8 cellular contexts compared by ENCODE assay signal in the genomic region with DNA sequence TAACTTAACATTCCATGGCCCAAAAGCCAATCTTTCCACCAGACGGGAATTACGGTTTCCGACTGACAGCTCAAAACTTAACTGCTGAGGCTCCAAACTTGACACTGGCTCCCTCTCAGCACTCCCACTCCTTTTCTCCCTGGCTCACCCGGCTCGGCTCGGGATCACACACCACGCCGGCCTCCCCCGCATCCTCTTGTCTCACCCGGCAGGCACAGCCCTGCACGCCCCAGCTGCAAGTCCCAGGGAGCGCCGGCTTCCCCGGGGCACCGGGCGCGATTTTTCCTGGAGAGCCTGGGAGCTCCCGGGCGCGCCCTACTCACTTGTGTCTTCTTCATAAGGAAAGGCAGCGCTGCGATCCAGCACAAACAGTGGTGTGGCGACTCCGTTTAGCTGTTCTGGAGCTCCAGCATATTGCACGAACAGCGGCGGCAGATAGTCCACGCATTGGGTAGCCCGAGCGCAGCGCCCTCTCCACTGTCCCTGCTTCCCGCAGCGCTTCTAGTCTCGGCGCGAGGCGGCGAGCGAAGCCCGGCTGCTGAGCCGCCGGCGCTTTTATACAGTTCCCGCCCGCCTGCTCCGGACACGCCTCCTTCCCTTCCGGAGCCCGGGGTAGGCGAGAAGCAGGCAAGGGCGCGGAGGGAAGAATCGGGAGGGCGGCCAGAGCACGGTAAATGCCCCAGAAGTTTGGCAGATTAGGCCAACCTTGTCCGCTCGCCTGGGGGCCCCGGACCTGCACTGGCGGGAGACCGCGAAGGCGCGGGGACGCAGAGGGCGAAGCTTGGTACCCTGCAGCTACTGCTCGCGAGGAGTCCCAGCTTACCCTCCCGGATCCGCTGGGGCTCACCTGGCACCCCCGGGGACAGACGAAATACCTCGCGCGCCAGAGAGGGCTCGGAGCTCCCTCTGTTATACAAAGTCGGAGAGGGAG. TPM values are rescaled to one million over a fixed set of nuclear protein-coding genes. Genes with fewer than 3 reads are reported as not detected.
A peak's percentile ranks its signal among the peaks of the same experiment; 100 is the strongest.
DNase-seq lines count a peak whose midpoint lies in the region; ATAC-seq and TF ChIP-seq lines count a peak whose summit lies in the region.

A gene with protein sequence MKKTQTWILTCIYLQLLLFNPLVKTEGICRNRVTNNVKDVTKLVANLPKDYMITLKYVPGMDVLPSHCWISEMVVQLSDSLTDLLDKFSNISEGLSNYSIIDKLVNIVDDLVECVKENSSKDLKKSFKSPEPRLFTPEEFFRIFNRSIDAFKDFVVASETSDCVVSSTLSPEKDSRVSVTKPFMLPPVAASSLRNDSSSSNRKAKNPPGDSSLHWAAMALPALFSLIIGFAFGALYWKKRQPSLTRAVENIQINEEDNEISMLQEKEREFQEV (minus strand): TSS at position 531 of the 931 bp plus-strand sequence. CDS start 193 bp downstream, at position 338.

- peak within 1 kb of the TSS; percentile 87 to 94 for H3K4me3 Mint-ChIP-seq in activated T-cell treated with anti-CD3 and anti-CD28 coated beads, Interleukin-2, amount 50 U/mL, for 72 hours
- peak within 1 kb of the TSS; percentile 97 for H3K4me3 Mint-ChIP-seq in type B pancreatic cell

- peaks cover 0 to 2% of the 10 kb centered on the region in 2 donors for H3K9me3 Mint-ChIP-seq in activated T-cell treated with anti-CD3 and anti-CD28 coated beads, Interleukin-2, amount 50 U/mL, for 72 hours
- H3K9me3 Mint-ChIP-seq in type B pancreatic cell, result no peaks in the 10 kb centered on the region

- peak within 1 kb of the TSS; percentile 82 for H2AFZ ChIP-seq in ACC112 (ENCODE audit: low read length, unreplicated experiment)

- peaks cover 63% of the 10 kb centered on the region for H3K27me3 Mint-ChIP-seq in activated T-cell treated with anti-CD3 and anti-CD28 coated beads, Interleukin-2, amount 50 U/mL, for 72 hours (ENCODE audit: low read depth)
- H3K27me3 Mint-ChIP-seq in type B pancreatic cell, result peaks cover 23% of the 10 kb centered on the region

- H3K4me1 Mint-ChIP-seq in activated T-cell treated with anti-CD3 and anti-CD28 coated beads, Interleukin-2, amount 50 U/mL, for 72 hours (ENCODE audit: low read depth), result peaks cover 9% of the 10 kb centered on the region
- peaks cover 32% of the 10 kb centered on the region for H3K4me1 Mint-ChIP-seq in type B pancreatic cell (ENCODE audit: unreplicated experiment)

- peaks cover 22% of the 10 kb centered on the region for H3K4me1 ChIP-seq in ACC112 (ENCODE audit: control insufficient read depth, insufficient read depth, low read length, unreplicated experiment)

- peak; percentile 81 for ATAC-seq in GM18868 (IDR thresholded peaks at IDR 0.05; ENCODE audit: unreplicated experiment)
- ATAC-seq in HG03196 (IDR thresholded peaks at IDR 0.05; ENCODE audit: unreplicated experiment), result peak; percentile 74
- peak; percentile 84 to 86 for ATAC-seq in activated T-cell treated with anti-CD3 and anti-CD28 coated beads, Interleukin-2, amount 50 U/mL, for 72 hours (replicated peaks in 1 of 2)

- H3K27me3 ChIP-seq in ACC112 (ENCODE audit: insufficient read depth, low read length), result no peaks in the 10 kb centered on the region

- H3K36me3 ChIP-seq in ACC112 (ENCODE audit: insufficient read depth, low read length), result no peaks in the 10 kb centered on the region

- no peak within 1 kb of the TSS for H3K27ac Mint-ChIP-seq in activated T-cell treated with anti-CD3 and anti-CD28 coated beads, Interleukin-2, amount 50 U/mL, for 72 hours
- peak within 1 kb of the TSS; percentile 87 for H3K27ac Mint-ChIP-seq in type B pancreatic cell

- H3K79me2 ChIP-seq in ACC112 (ENCODE audit: control insufficient read depth, insufficient read depth, low read length, unreplicated experiment), result peaks cover 48% of the 10 kb centered on the region

- DNase-seq in NCI-H226 (peak; percentile 89), fibroblast of the aortic adventitia (ENCODE audit: low read depth) (peak; percentile 88), myocyte (ENCODE audit: low read depth) (peak; percentile 90), type B pancreatic cell (ENCODE audit: extremely low spot score, unreplicated experiment) (peak; percentile 84)
- peak; percentile 33 to 35 for DNase-seq in activated T-cell treated with anti-CD3 and anti-CD28 coated beads, Interleukin-2, amount 50 U/mL, for 72 hours

- peak; percentile 44 for TF ChIP-seq CTCF in fibroblast of the aortic adventitia (IDR thresholded peaks at IDR 0.05; ENCODE audit: insufficient read depth, low read length)
- TF ChIP-seq CTCF in type B pancreatic cell (conservative IDR thresholded peaks at IDR 0.05), result peak; percentile 30

- H3K27ac ChIP-seq in ACC112 (ENCODE audit: low read depth, low read length), result peak within 1 kb of the TSS; percentile 51

- H3K36me3 Mint-ChIP-seq in activated T-cell treated with anti-CD3 and anti-CD28 coated beads, Interleukin-2, amount 50 U/mL, for 72 hours (ENCODE audit: insufficient read depth in 2 of 2), result no peaks in the 10 kb centered on the region
- no peaks in the 10 kb centered on the region for H3K36me3 Mint-ChIP-seq in type B pancreatic cell

- H3K4me3 ChIP-seq in ACC112 (ENCODE audit: low read depth, low read length), result peak within 1 kb of the TSS; percentile 96
- peak within 1 kb of the TSS; percentile 87 for H3K4me3 ChIP-seq in fibroblast of the aortic adventitia (ENCODE audit: low read depth, low read length)

RNA-seq across cellular contexts. Expression of the gene that starts here (rescaled TPM):
- under 1 TPM; 0.05 to 0.16 TPM for total RNA-seq in activated T-cell treated with anti-CD3 and anti-CD28 coated beads, Interleukin-2, amount 50 U/mL, for 72 hours
- 15.1 and 110 TPM in 2 replicates for total RNA-seq in fibroblast of the aortic adventitia (ENCODE audit: low replicate concordance)
- 12.8 and 29.3 TPM in 2 replicates for total RNA-seq in myocyte
- polyA plus RNA-seq in myocyte (2012), result 0.33 TPM
- 28.1 and 35.6 TPM in 2 replicates for total RNA-seq in type B pancreatic cell (ENCODE audit: low replicate concordance)

Comparison
In these comparisons a context has a peak if more than half of its experiments do, and no peak if none do; other contexts are left out.
1. Peak in every context shown above with its lines: DNase-seq, ATAC-seq, H3K4me3 ChIP-seq and H3K27ac ChIP-seq.
2. RNA of the gene that starts here (total RNA-seq): 15.1 to 110 TPM in fibroblast of the aortic adventitia, 28.1 to 35.6 TPM in type B pancreatic cell and 12.8 to 29.3 TPM in myocyte; 0.05 to 0.16 TPM in activated T-cell treated with anti-CD3 and anti-CD28 coated beads, Interleukin-2, amount 50 U/mL, for 72 hours; every median in the first group is over 10 times any median in the second.
3. Peak in DNase-seq and ATAC-seq in activated T-cell treated with anti-CD3 and anti-CD28 coated beads, Interleukin-2, amount 50 U/mL, for 72 hours; RNA of the gene not detected or under 1 TPM.
4. DNase-seq: peak in every context shown above with its lines; median percentile 90 in myocyte; 89 in NCI-H226; 88 in fibroblast of the aortic adventitia; 84 in type B pancreatic cell; 34 in activated T-cell treated with anti-CD3 and anti-CD28 coated beads, Interleukin-2, amount 50 U/mL, for 72 hours.